In the genomic region with DNA sequence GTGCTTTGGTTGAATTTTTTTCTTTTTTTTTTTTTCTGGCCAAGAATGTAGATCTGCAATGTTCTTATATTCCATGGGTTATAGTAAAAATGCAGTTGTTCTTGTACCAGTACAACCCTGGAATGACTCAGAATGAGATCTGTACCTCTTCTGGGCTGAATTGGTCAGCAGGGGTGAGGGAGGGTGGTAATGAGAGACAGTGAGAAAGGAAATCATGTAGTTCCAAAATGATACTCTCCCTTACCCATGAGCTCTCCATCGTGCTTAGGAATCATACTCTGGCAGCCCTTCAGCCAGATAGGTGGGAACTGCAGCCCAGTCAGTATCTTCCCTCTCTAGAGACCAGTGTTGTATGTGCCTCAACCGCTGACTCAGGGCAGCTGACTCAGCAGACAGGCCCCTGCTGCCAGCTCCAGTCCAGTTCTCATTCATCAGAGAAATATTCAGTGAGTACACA, we compare ENCODE assay signal across 2 cellular contexts.
A peak's percentile ranks its signal among the peaks of the same experiment; 100 is the strongest.
TF ChIP-seq lines count a peak whose summit lies in the region.

No MANE protein-coding gene starts in this region.

TF ChIP-seq in A549, 52 proteins besides CTCF, POLR2A, EP300 and RAD21:
- TF ChIP-seq, protein P1, sequence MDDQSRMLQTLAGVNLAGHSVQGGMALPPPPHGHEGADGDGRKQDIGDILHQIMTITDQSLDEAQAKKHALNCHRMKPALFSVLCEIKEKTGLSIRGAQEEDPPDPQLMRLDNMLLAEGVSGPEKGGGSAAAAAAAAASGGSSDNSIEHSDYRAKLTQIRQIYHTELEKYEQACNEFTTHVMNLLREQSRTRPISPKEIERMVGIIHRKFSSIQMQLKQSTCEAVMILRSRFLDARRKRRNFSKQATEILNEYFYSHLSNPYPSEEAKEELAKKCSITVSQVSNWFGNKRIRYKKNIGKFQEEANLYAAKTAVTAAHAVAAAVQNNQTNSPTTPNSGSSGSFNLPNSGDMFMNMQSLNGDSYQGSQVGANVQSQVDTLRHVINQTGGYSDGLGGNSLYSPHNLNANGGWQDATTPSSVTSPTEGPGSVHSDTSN (IDR thresholded peaks at IDR 0.05), result no peak
- TF ChIP-seq SMC3 (IDR thresholded peaks at IDR 0.05) (no peak), MAFK (IDR thresholded peaks at IDR 0.05; ENCODE audit: partially characterized antibody) (peak; percentile 98), HEYL (CRISPR knock-in tag; IDR thresholded peaks at IDR 0.05) (no peak), JUNB (IDR thresholded peaks at IDR 0.05) (peak; percentile 34; the same call in 1 of the 2 replicates), FOXS1 (CRISPR knock-in tag; IDR thresholded peaks at IDR 0.05) (no peak), EHMT2 (IDR thresholded peaks at IDR 0.05; ENCODE audit: low read depth) (no peak), FOSL2 (IDR thresholded peaks at IDR 0.05) (peak; percentile 50; the same call in 1 of the 2 replicates), FOSL2 (CRISPR knock-in tag; IDR thresholded peaks at IDR 0.05) (peak; percentile 60)
- TF ChIP-seq, protein P2, sequence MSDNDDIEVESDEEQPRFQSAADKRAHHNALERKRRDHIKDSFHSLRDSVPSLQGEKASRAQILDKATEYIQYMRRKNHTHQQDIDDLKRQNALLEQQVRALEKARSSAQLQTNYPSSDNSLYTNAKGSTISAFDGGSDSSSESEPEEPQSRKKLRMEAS (IDR thresholded peaks at IDR 0.05), result no peak

TF ChIP-seq in HepG2, 621 proteins besides CTCF, POLR2A, EP300 and RAD21:
- TF ChIP-seq MAFK (conservative IDR thresholded peaks at IDR 0.05 in 1 of 2, IDR thresholded peaks at IDR 0.05 in 1 of 2; ENCODE audit: low read length in 2 of 2) (peak; percentile 88 to 91), MAFF (IDR thresholded peaks at IDR 0.05; ENCODE audit: low read depth, low read length) (peak; percentile 84), ARID2 (CRISPR knock-in tag; IDR thresholded peaks at IDR 0.05; ENCODE audit: borderline replicate concordance) (no peak)
